8 cellular contexts compared by ENCODE assay signal in genomic region chr21:36384885-36385232, GRCh38. TPM values are rescaled to one million over a fixed set of nuclear protein-coding genes. Genes with fewer than 3 reads are reported as not detected.
DNase-seq lines count a peak whose midpoint lies in the region; ATAC-seq and TF ChIP-seq lines count a peak whose summit lies in the region.

No MANE protein-coding gene starts in this region.

- intact Hi-C loops in heart right ventricle (cut with DNase I): loop anchor here in 1 of 10 donors (10.0 kb wide), 1 partner anchor 60 kb away; the partner anchor contains the start of gene MORC3
- intact Hi-C loops in Right ventricle myocardium superior (cut with DNase I): no loop called here
- intact Hi-C loops in upper lobe of right lung (cut with DNase I): no loop called here

- no peaks in the 10 kb centered on the region for H3K36me3 ChIP-seq in heart right ventricle
- H3K36me3 ChIP-seq in SJCRH30: no peaks in the 10 kb centered on the region; the same call in 1 of the 2 replicates
- no peaks in the 10 kb centered on the region for H3K36me3 ChIP-seq in iPS-15b (ENCODE audit: control insufficient read depth, insufficient read depth, low read length)
- H3K36me3 ChIP-seq in upper lobe of right lung: no peaks in the 10 kb centered on the region

- H3K9me3 ChIP-seq in heart right ventricle (no peaks in the 10 kb centered on the region), SJCRH30 (replicated peaks) (no peaks in the 10 kb centered on the region), iPS-15b (ENCODE audit: control insufficient read depth, insufficient read depth, low read length) (no peaks in the 10 kb centered on the region), upper lobe of right lung (no peaks in the 10 kb centered on the region)

- TF ChIP-seq CTCF in heart right ventricle (IDR thresholded peaks at IDR 0.05) (no peak), upper lobe of right lung (IDR thresholded peaks at IDR 0.05) (no peak), GM13976 (IDR thresholded peaks at IDR 0.05; ENCODE audit: borderline replicate concordance, control extremely low read depth, extremely low read depth, insufficient read depth, missing control alignments) (no peak)

- H3K4me1 ChIP-seq in heart right ventricle (peaks cover 0 to 7% (median 4%) of the 10 kb centered on the region in 9 donors), SJCRH30 (peaks cover 17% of the 10 kb centered on the region), iPS-15b (ENCODE audit: control insufficient read depth, insufficient read depth, low read length) (peaks cover 3% of the 10 kb centered on the region), upper lobe of right lung (no peaks in the 10 kb centered on the region)

- peak overlapping the region in 9 of 10 donors; percentile 54 to 69 (median 63) for H3K4me3 ChIP-seq in heart right ventricle
- H3K4me3 ChIP-seq in SJCRH30: peak overlapping the region; percentile 76
- H3K4me3 ChIP-seq in iPS-15b (ENCODE audit: low read depth, low read length): peak overlapping the region; percentile 35
- H3K4me3 ChIP-seq in upper lobe of right lung: peak overlapping the region; percentile 60

- H3K9ac ChIP-seq in iPS-15b (ENCODE audit: low read depth, low read length): no peak overlapping the region

- DNase-seq in heart right ventricle (no peak), Right ventricle myocardium superior (no peak), SJCRH30 (no peak), upper lobe of right lung (no peak), NCI-H146 treated with DMSO at 0.1 percent for 48 hours (lab: John Stamatoyannopoulos, UW; ENCODE audit: unreplicated experiment) (no peak), GM13976 (ENCODE audit: low spot score) (no peak)

- H3K27me3 ChIP-seq in heart right ventricle: no peaks in the 10 kb centered on the region
- no peaks in the 10 kb centered on the region for H3K27me3 ChIP-seq in SJCRH30
- H3K27me3 ChIP-seq in iPS-15b (ENCODE audit: control insufficient read depth, insufficient read depth, low read length): no peaks in the 10 kb centered on the region
- H3K27me3 ChIP-seq in upper lobe of right lung: no peaks in the 10 kb centered on the region

- WGBS in heart right ventricle, 2 donors: 35 to 39% methylated on average over 8 of the region's 8 CpGs

- in situ Hi-C loops in GM13976 (cut with MboI; ENCODE audit: low sequenced_read_pairs, unreplicated experiment): no loop called here

- ATAC-seq in heart right ventricle (peak in 2 of 8 donors; percentile 3 to 10), Right ventricle myocardium superior (ENCODE audit: poor library complexity) (no peak), upper lobe of right lung (no peak), HG03196 (IDR thresholded peaks at IDR 0.05; ENCODE audit: unreplicated experiment) (no peak)

- no peak overlapping the region for H3K27ac ChIP-seq in heart right ventricle
- H3K27ac ChIP-seq in SJCRH30: peak overlapping the region; percentile 36; the same call in 1 of the 2 replicates
- H3K27ac ChIP-seq in upper lobe of right lung: no peak overlapping the region

RNA-seq across cellular contexts. Expression of gene CHAF1B, which starts 0.3 kb away (rescaled TPM):
- 1 to 10 TPM in 2 of 10 donors, under 1 TPM in 8; 0.24 to 1.3 (median 0.48) TPM for total RNA-seq in heart right ventricle
- polyA plus RNA-seq in heart right ventricle: under 1 TPM; 0.46 to 0.51 TPM
- total RNA-seq in Right ventricle myocardium superior: 0.54 TPM
- 18.7 and 19.5 TPM in 2 replicates for total RNA-seq in SJCRH30 (2014; rRNA removed; shearing (Covaris generic))
- 0.67 TPM for total RNA-seq in upper lobe of right lung
